Comparison of ENCODE assay signal across 8 cellular contexts in the genomic region with DNA sequence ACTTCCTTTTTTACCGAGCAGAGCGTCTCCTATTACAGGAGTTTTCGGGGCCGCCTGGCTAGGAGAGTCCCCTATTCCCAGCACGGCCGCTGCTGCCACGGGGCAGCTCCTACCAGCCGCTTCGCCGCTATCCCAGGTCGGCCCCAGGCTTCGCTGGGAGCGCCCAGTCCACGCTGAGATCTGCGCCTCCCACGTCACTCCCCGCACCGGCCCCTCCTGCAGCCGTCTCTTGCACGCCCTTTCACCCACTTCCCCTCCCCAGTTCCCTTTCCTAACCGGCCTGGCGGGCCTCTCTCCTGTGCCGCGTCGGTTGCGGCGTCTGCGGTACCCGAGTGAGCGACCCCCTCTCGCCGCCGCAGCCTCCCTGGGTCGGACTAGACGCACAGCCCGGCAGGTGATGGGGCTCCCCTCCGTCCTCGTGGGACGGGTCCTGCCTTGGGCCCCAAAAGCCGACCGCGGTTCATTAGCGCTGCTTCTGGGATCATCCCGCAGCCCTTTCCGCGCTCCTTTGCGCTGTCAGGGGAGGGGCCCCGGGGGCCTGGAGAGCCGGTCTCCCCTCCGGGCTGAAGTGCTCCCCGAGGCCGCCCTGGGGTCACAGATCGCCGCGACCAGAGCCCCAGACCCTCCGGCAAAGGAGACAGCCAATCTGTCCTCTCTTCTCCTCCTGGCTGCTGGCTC.
DNase-seq lines count a peak whose midpoint lies in the region; ATAC-seq, FAIRE-seq and TF ChIP-seq lines count a peak whose summit lies in the region.

No MANE protein-coding gene starts in this region.

- H3K4me1 Mint-ChIP-seq in nephron progenitor cell: no peaks in the 10 kb centered on the region

- no peaks in the 10 kb centered on the region for H3K9me3 ChIP-seq in MG63
- H3K9me3 ChIP-seq in neutrophil: no peaks in the 10 kb centered on the region

- peaks cover 28 to 33% of the 10 kb centered on the region in 2 experiments for H3K4me1 ChIP-seq in neutrophil (ENCODE audit: control insufficient read depth in 1 of 2, insufficient read depth in 1 of 2, low read depth in 1 of 2, low read length in 1 of 2)

- peak overlapping the region; percentile 88 for H3K27ac ChIP-seq in neutrophil

- peaks cover 98% of the 10 kb centered on the region for H3K9me3 Mint-ChIP-seq in nephron progenitor cell

- ATAC-seq in GM19397 (IDR thresholded peaks at IDR 0.05; ENCODE audit: unreplicated experiment): peak; percentile 35
- peak; percentile 55 to 72 for ATAC-seq in activated CD4-positive, CD25-positive, alpha-beta regulatory T cell treated with anti-CD3 and anti-CD28 coated beads, Interleukin-2, amount 50 U/mL, for 24 hours

- H3K36me3 Mint-ChIP-seq in nephron progenitor cell (ENCODE audit: low read depth): no peaks in the 10 kb centered on the region

- peak overlapping the region; percentile 48 for H3K4me3 ChIP-seq in MG63
- H3K4me3 ChIP-seq in neutrophil (ENCODE audit: low read depth in 1 of 2, low read length in 1 of 2): peak overlapping the region; percentile 90 to 92

- no peak overlapping the region for H3K4me3 Mint-ChIP-seq in nephron progenitor cell

- H3K27me3 ChIP-seq in MG63: no peaks in the 10 kb centered on the region
- no peaks in the 10 kb centered on the region for H3K27me3 ChIP-seq in neutrophil

- DNase-seq in AML-193 (lab: John Stamatoyannopoulos, UW) (peak; percentile 72 to 74), MG63 (no peak), urothelium cell line (ENCODE audit: low spot score) (peak; percentile 20), nephron progenitor cell (no peak)
- peak; percentile 49 for DNase-seq in effector CD4-positive, alpha-beta T cell

- no peak for FAIRE-seq in urothelium cell line (lab: Jason Lieb, UNC)

- no peaks in the 10 kb centered on the region for H3K36me3 ChIP-seq in MG63
- no peaks in the 10 kb centered on the region for H3K36me3 ChIP-seq in neutrophil

- no peak overlapping the region for H3K27ac Mint-ChIP-seq in nephron progenitor cell

- TF ChIP-seq CTCF in neutrophil (IDR thresholded peaks at IDR 0.05): peak; percentile 34
- no peak for TF ChIP-seq CTCF in nephron progenitor cell (IDR thresholded peaks at IDR 0.05)

- H3K27me3 Mint-ChIP-seq in nephron progenitor cell (ENCODE audit: low read depth, poor library complexity): no peaks in the 10 kb centered on the region

Comparison
In these comparisons a context has a peak if more than half of its experiments do, and no peak if none do; other contexts are left out.
1. DNase-seq: peak in AML-193 (2 of 2), effector CD4-positive, alpha-beta T cell (single experiment) and urothelium cell line (single experiment); none in MG63 (single experiment) and nephron progenitor cell (single experiment).